25 cellular contexts compared by ENCODE assay signal in genomic region chr3:141072950-141073349, GRCh38. TPM values are rescaled to one million over a fixed set of nuclear protein-coding genes. Genes with fewer than 3 reads are reported as not detected.
"Had no signal": no experiment of that assay in that cellular context is flagged by ENCODE, and none has a peak within 500 bp of the region (broad histone marks: within the 10 kb centered on the region; RNA-seq: fewer than 3 reads in every experiment).

No MANE protein-coding gene starts in this region.

- H3K27ac Mint-ChIP-seq: nephron progenitor cell; progenitor cell of endocrine pancreas; stimulated activated effector memory CD8-positive, alpha-beta T cell treated with anti-CD3 and anti-CD28 coated beads, Interleukin-12 subunit alpha, Interleukin-12 subunit beta, amount 100 ng/mL, for 72 hours had no signal

- H3K36me3 Mint-ChIP-seq: naive thymus-derived CD4-positive, alpha-beta T cell; stimulated activated effector memory CD8-positive, alpha-beta T cell treated with anti-CD3 and anti-CD28 coated beads, Interleukin-12 subunit alpha, Interleukin-12 subunit beta, amount 100 ng/mL, for 72 hours had no signal

- H3K27me3 ChIP-seq: gastrocnemius medialis, heart right ventricle, left lung, sigmoid colon, transverse colon, vagina had no signal

- H3K4me3 Mint-ChIP-seq: endodermal cell; naive thymus-derived CD4-positive, alpha-beta T cell; stimulated activated effector memory CD8-positive, alpha-beta T cell treated with anti-CD3 and anti-CD28 coated beads, Interleukin-12 subunit alpha, Interleukin-12 subunit beta, amount 100 ng/mL, for 72 hours had no signal

- DNase-seq: effector CD8-positive, alpha-beta T cell; foreskin fibroblast; gastrocnemius medialis; heart right ventricle; hippocampal formation; left cardiac atrium; left lung; mesenchymal stem cell; midbrain; naive thymus-derived CD4-positive, alpha-beta T cell; nephron progenitor cell; sigmoid colon; stimulated activated CD4-positive, alpha-beta T cell treated with anti-CD3 and anti-CD28 coated beads, Interleukin-2, amount 100 ng/mL, for 24 hours; stimulated activated CD4-positive, alpha-beta T cell treated with anti-CD3 and anti-CD28 coated beads, Interleukin-4, amount 100 ng/mL, for 24 hours; stimulated activated naive CD8-positive, alpha-beta T cell treated with anti-CD3 and anti-CD28 coated beads, Interleukin-15, Interleukin-2, amounts not matched to agents 100 U/mL and 50 U/mL, for 24 hours; transverse colon had no signal

- H3K9me3 ChIP-seq: gastrocnemius medialis, heart right ventricle, left lung, neutrophil, sigmoid colon, transverse colon, vagina had no signal

- ATAC-seq: esophagus mucosa; gastrocnemius medialis; heart right ventricle; left cardiac atrium; left lung; naive thymus-derived CD4-positive, alpha-beta T cell; stimulated activated effector memory CD8-positive, alpha-beta T cell treated with anti-CD3 and anti-CD28 coated beads, Interleukin-12 subunit alpha, Interleukin-12 subunit beta, amount 100 ng/mL, for 72 hours; stimulated activated naive CD8-positive, alpha-beta T cell treated with anti-CD3 and anti-CD28 coated beads, Interleukin-15, Interleukin-2, amounts not matched to agents 100 U/mL and 50 U/mL, for 24 hours had no signal

- H2AFZ ChIP-seq: parathyroid adenoma had no signal

- H3K27ac ChIP-seq: epithelial cell of prostate, gastrocnemius medialis, heart right ventricle, left lung, neutrophil, parathyroid adenoma, sigmoid colon, transverse colon, vagina had no signal

- H3K9me3 Mint-ChIP-seq: endodermal cell; naive thymus-derived CD4-positive, alpha-beta T cell; nephron progenitor cell; stimulated activated effector memory CD8-positive, alpha-beta T cell treated with anti-CD3 and anti-CD28 coated beads, Interleukin-12 subunit alpha, Interleukin-12 subunit beta, amount 100 ng/mL, for 72 hours had no signal

- H3K4me3 ChIP-seq: gastrocnemius medialis, heart right ventricle, left lung, sigmoid colon, transverse colon, vagina had no signal

- H3K9ac ChIP-seq: parathyroid adenoma had no signal

- H3K4me1 ChIP-seq: parathyroid adenoma had no signal

- H3K36me3 ChIP-seq: gastrocnemius medialis, heart right ventricle, left lung, neutrophil, sigmoid colon, transverse colon, vagina had no signal

RNA-seq across cellular contexts. Expression of gene SPSB4, which starts 21.8 kb away (rescaled TPM):
- total RNA-seq: esophagus mucosa; naive thymus-derived CD4-positive, alpha-beta T cell; osteoblast had no signal
- polyA plus RNA-seq: naive thymus-derived CD4-positive, alpha-beta T cell had no signal
